Comparison of ENCODE assay signal across 26 cellular contexts in the genomic region with DNA sequence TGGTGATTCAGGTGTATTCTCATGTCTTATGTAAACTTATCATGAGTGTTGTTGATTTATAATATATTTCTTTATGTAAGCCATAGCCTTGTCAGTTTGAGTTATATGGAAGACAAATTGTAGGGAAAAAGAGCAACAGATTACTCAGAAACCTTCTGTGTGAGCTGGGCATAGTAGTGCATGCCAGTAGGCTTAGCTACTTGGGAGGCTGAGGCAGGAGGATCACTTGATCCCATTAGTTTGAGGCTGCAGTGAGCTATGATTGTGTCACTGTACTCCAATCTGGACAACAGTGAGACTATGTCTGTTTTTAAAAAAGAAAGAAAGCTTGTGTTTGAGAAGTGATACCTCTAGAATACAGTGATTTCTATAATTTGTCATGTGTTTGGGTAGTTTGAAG. TPM values are rescaled to one million over a fixed set of nuclear protein-coding genes. Genes with fewer than 3 reads are reported as not detected.
DNase-seq lines count a peak whose midpoint lies in the region; ATAC-seq, FAIRE-seq and TF ChIP-seq lines count a peak whose summit lies in the region.
"Had no signal": no experiment of that assay in that cellular context is flagged by ENCODE, and none has a peak within 500 bp of the region (broad histone marks: within the 10 kb centered on the region; RNA-seq: fewer than 3 reads in every experiment).

No MANE protein-coding gene starts in this region.

- no TSS peak for BruUV-seq in GM12878 (replicated peaks; lab: Mats Ljungman, UMichigan)

- TF ChIP-seq CTCF in activated CD8-positive, alpha-beta T cell treated with anti-CD3 and anti-CD28 coated beads for 36 hours (IDR thresholded peaks at IDR 0.05): no peak
- TF ChIP-seq CTCF in GM12878 (IDR thresholded peaks at IDR 0.05 in 2 of 3, conservative IDR thresholded peaks at IDR 0.05 in 1 of 3; ENCODE audit: control insufficient read depth in 2 of 3, extremely low read depth in 1 of 3, insufficient read depth in 1 of 3, low read depth in 3 of 3, low read length in 3 of 3) (no peak), smooth muscle cell (IDR thresholded peaks at IDR 0.05; ENCODE audit: borderline replicate concordance, insufficient read depth, poor library complexity, severe bottlenecking) (no peak)

- peak overlapping the region; percentile 88 for H3K27ac ChIP-seq in Karpas-422 (ENCODE audit: low read length)
- peak overlapping the region; percentile 92 for H3K27ac ChIP-seq in GM12878 (ENCODE audit: control insufficient read depth, insufficient read depth)
- no peak overlapping the region for H3K27ac ChIP-seq in smooth muscle cell (ENCODE audit: low read depth)
- H3K27ac ChIP-seq: brain microvascular endothelial cell, coronary artery had no signal

- H3K36me3 ChIP-seq in Karpas-422 (ENCODE audit: insufficient read depth, low read length): peaks cover 25% of the 10 kb centered on the region; the same call in 1 of the 2 replicates
- peaks cover 0 to 8% of the 10 kb centered on the region in 2 experiments; a peak in 2 of 4 replicates for H3K36me3 ChIP-seq in GM12878 (ENCODE audit: control insufficient read depth in 2 of 2, insufficient read depth in 2 of 2, low read length in 1 of 2)
- H3K36me3 ChIP-seq in smooth muscle cell (ENCODE audit: low read depth): peaks cover 5% of the 10 kb centered on the region

- peaks cover 9% of the 10 kb centered on the region for H3F3A ChIP-seq in smooth muscle cell (ENCODE audit: low read depth)

- peaks cover 35% of the 10 kb centered on the region for H3K36me3 Mint-ChIP-seq in activated CD8-positive, alpha-beta T cell treated with anti-CD3 and anti-CD28 coated beads, Interleukin-2, amount 10 ng/mL, durations not matched to agents 7 days and 5 days (ENCODE audit: low read depth)
- peaks cover 11% of the 10 kb centered on the region for H3K36me3 Mint-ChIP-seq in activated CD8-positive, alpha-beta T cell treated with anti-CD3 and anti-CD28 coated beads for 36 hours (ENCODE audit: low read depth)

- in situ Hi-C loops in GM12878 (cut with MboI): loop anchor here (5.0 to 10.0 kb wide), 2 partner anchors 83 to 169 kb away; partner anchors contain the start of genes DDIAS, PCF11 and PRCP

- no peak for ATAC-seq in activated CD8-positive, alpha-beta T cell treated with anti-CD3 and anti-CD28 coated beads, Interleukin-2, amount 10 ng/mL, durations not matched to agents 7 days and 5 days
- ATAC-seq in activated CD8-positive, alpha-beta T cell treated with anti-CD3 and anti-CD28 coated beads for 36 hours: no peak
- no peak for ATAC-seq in GM12878
- ATAC-seq: pancreas; stimulated activated naive CD8-positive, alpha-beta T cell treated with anti-CD3 and anti-CD28 coated beads, Interleukin-15, Interleukin-2, amounts not matched to agents 100 U/mL and 50 U/mL, for 24 hours had no signal

- no peaks in the 10 kb centered on the region; the same call in 1 of the 2 replicates for H4K20me1 ChIP-seq in Karpas-422 (ENCODE audit: insufficient read depth, low read depth, low read length)
- no peaks in the 10 kb centered on the region for H4K20me1 ChIP-seq in GM12878 (ENCODE audit: control insufficient read depth, insufficient read depth)
- peaks cover 26% of the 10 kb centered on the region for H4K20me1 ChIP-seq in smooth muscle cell (ENCODE audit: low read depth)

- H3K4me3 ChIP-seq in Karpas-422 (ENCODE audit: low read length) (peak overlapping the region; percentile 96; the same call in 1 of the 2 replicates), GM12878 (peak overlapping the region; percentile 97), smooth muscle cell (no peak overlapping the region)

- H3K9me3 ChIP-seq in Karpas-422 (ENCODE audit: low read length) (no peaks in the 10 kb centered on the region), GM12878 (replicated peaks; ENCODE audit: control insufficient read depth, insufficient read depth, low read length) (no peaks in the 10 kb centered on the region), smooth muscle cell (replicated peaks; ENCODE audit: low read depth) (no peaks in the 10 kb centered on the region)
- H3K9me3 ChIP-seq: pancreas, sigmoid colon had no signal

- DNase-seq in activated CD8-positive, alpha-beta T cell treated with anti-CD3 and anti-CD28 coated beads, Interleukin-2, amount 10 ng/mL, durations not matched to agents 7 days and 5 days: no peak
- no peak for DNase-seq in activated CD8-positive, alpha-beta T cell treated with anti-CD3 and anti-CD28 coated beads for 36 hours
- no peak for DNase-seq in Karpas-422
- no peak for DNase-seq in GM12878 (ENCODE audit: low read depth, low spot score)
- DNase-seq in smooth muscle cell (lab: John Stamatoyannopoulos, UW; ENCODE audit: unreplicated experiment): no peak
- DNase-seq in GOT3 (lab: John Stamatoyannopoulos, UW): no peak
- DNase-seq in DMS114 treated with DMSO at 0.1 percent for 48 hours (lab: John Stamatoyannopoulos, UW; ENCODE audit: unreplicated experiment): no peak
- no peak for DNase-seq in effector CD8-positive, alpha-beta T cell (lab: John Stamatoyannopoulos, UW)
- DNase-seq: activated B cell treated with CpG ODN at 0.5 μM for 24 hours; activated T-cell treated with anti-CD3 and anti-CD28 coated beads, Interleukin-2, amount 50 U/mL, for 48 hours; brain microvascular endothelial cell; DMS 273 treated with DMSO at 0.1 percent for 48 hours; Kasumi-1; mammary epithelial cell; NCI-H1105 treated with DMSO at 0.1 percent for 48 hours; NCI-H2107; NCI-H510A treated with DMSO at 0.1 percent for 48 hours; pancreas; SHP77 treated with DMSO at 0.1 percent for 48 hours; sigmoid colon; stimulated activated naive CD8-positive, alpha-beta T cell treated with anti-CD3 and anti-CD28 coated beads, Interleukin-15, Interleukin-2, amounts not matched to agents 100 U/mL and 50 U/mL, for 24 hours had no signal

- H3K9me3 Mint-ChIP-seq in activated CD8-positive, alpha-beta T cell treated with anti-CD3 and anti-CD28 coated beads, Interleukin-2, amount 10 ng/mL, durations not matched to agents 7 days and 5 days (ENCODE audit: insufficient read depth): no peaks in the 10 kb centered on the region
- H3K9me3 Mint-ChIP-seq in activated CD8-positive, alpha-beta T cell treated with anti-CD3 and anti-CD28 coated beads for 36 hours: no peaks in the 10 kb centered on the region
- H3K9me3 Mint-ChIP-seq: activated B cell treated with CpG ODN at 0.5 μM for 24 hours, type B pancreatic cell had no signal

- H3K27me3 Mint-ChIP-seq in activated CD8-positive, alpha-beta T cell treated with anti-CD3 and anti-CD28 coated beads, Interleukin-2, amount 10 ng/mL, durations not matched to agents 7 days and 5 days (ENCODE audit: low read depth): no peaks in the 10 kb centered on the region
- H3K27me3 Mint-ChIP-seq in activated CD8-positive, alpha-beta T cell treated with anti-CD3 and anti-CD28 coated beads for 36 hours: no peaks in the 10 kb centered on the region
- H3K27me3 Mint-ChIP-seq: activated B cell treated with CpG ODN at 0.5 μM for 24 hours; activated naive CD8-positive, alpha-beta T cell; type B pancreatic cell had no signal

- no peak for FAIRE-seq in GM12878 (lab: Jason Lieb, UNC)
- FAIRE-seq: A204.1, keratinocyte, pancreas had no signal

- H3K27me3 ChIP-seq in Karpas-422 (ENCODE audit: low read length): no peaks in the 10 kb centered on the region
- no peaks in the 10 kb centered on the region for H3K27me3 ChIP-seq in GM12878 (replicated peaks in 1 of 2; ENCODE audit: control insufficient read depth in 2 of 2, insufficient read depth in 2 of 2, low read length in 1 of 2)
- H3K27me3 ChIP-seq in smooth muscle cell (ENCODE audit: low read depth): no peaks in the 10 kb centered on the region
- H3K27me3 ChIP-seq: brain microvascular endothelial cell, pancreas, sigmoid colon had no signal

- SMC1A ChIA-PET in GM12878 (lab: Charles Lee; ENCODE audit: uncharacterized antibody, unreplicated experiment): interaction anchor here (0.7 to 6.3 kb wide), 28 partner anchors 9 to 210 kb away, joined by 3 to 48 read pairs (median 4); partner anchors contain the start of gene PCF11

- CTCF ChIA-PET in activated CD8-positive, alpha-beta T cell treated with anti-CD3 and anti-CD28 coated beads, Interleukin-2, amount 10 ng/mL, durations not matched to agents 7 days and 5 days (lab: Charles Lee): interaction anchor here (0.7 to 1.2 kb wide), 4 partner anchors 19 to 218 kb away, joined by 3 read pairs; no protein-coding TSS in a partner anchor
- CTCF ChIA-PET in activated CD8-positive, alpha-beta T cell treated with anti-CD3 and anti-CD28 coated beads for 36 hours (lab: Charles Lee): interaction anchor here (0.9 to 2.4 kb wide), 7 partner anchors 9 to 169 kb away, joined by 3 to 8 read pairs (median 3); partner anchors contain the start of gene PCF11
- CTCF ChIA-PET in GM12878 (lab: Yijun Ruan, JAX): interaction anchor here (0.9 to 2.0 kb wide), 11 partner anchors 15 to 206 kb away, joined by 3 to 16 read pairs (median 4); no protein-coding TSS in a partner anchor

- TF ChIP-seq RAD21 in GM12878 (IDR thresholded peaks at IDR 0.05; ENCODE audit: insufficient read depth, low read depth, low read length): no peak

- RAD21 ChIA-PET in GM12878 (lab: Charles Lee; ENCODE audit: unreplicated experiment): interaction anchor here (0.5 to 8.3 kb wide), 13 partner anchors 7 to 190 kb away, joined by 3 to 73 read pairs (median 3); partner anchors contain the start of gene PCF11

- H3K4me1 Mint-ChIP-seq in activated CD8-positive, alpha-beta T cell treated with anti-CD3 and anti-CD28 coated beads, Interleukin-2, amount 10 ng/mL, durations not matched to agents 7 days and 5 days (ENCODE audit: low read depth): peaks cover 25% of the 10 kb centered on the region
- H3K4me1 Mint-ChIP-seq in activated CD8-positive, alpha-beta T cell treated with anti-CD3 and anti-CD28 coated beads for 36 hours (ENCODE audit: low read depth): peaks cover 39% of the 10 kb centered on the region

- peak overlapping the region; percentile 26 for H3K27ac Mint-ChIP-seq in activated CD8-positive, alpha-beta T cell treated with anti-CD3 and anti-CD28 coated beads, Interleukin-2, amount 10 ng/mL, durations not matched to agents 7 days and 5 days
- H3K27ac Mint-ChIP-seq in activated CD8-positive, alpha-beta T cell treated with anti-CD3 and anti-CD28 coated beads for 36 hours: no peak overlapping the region
- H3K27ac Mint-ChIP-seq: type B pancreatic cell had no signal

- H3K79me2 ChIP-seq in Karpas-422 (ENCODE audit: low read length): peaks cover 50% of the 10 kb centered on the region
- peaks cover 60% of the 10 kb centered on the region for H3K79me2 ChIP-seq in GM12878 (ENCODE audit: control insufficient read depth, insufficient read depth, low read length)
- H3K79me2 ChIP-seq in smooth muscle cell (ENCODE audit: low read depth): peaks cover 37% of the 10 kb centered on the region

- TF ChIP-seq EP300 in GM12878 (IDR thresholded peaks at IDR 0.05; ENCODE audit: borderline replicate concordance in 1 of 2, control insufficient read depth in 1 of 2, low read depth in 2 of 2, low read length in 2 of 2): no peak

- TF ChIP-seq POLR2A in GM12878 (IDR thresholded peaks at IDR 0.05; ENCODE audit: low read depth, low read length): no peak

- H3K4me1 ChIP-seq in Karpas-422 (ENCODE audit: low read length) (peaks cover 24% of the 10 kb centered on the region), GM12878 (ENCODE audit: control insufficient read depth, insufficient read depth, low read length) (peaks cover 4% of the 10 kb centered on the region; the same call in 1 of the 2 replicates), smooth muscle cell (ENCODE audit: low read depth) (peaks cover 24% of the 10 kb centered on the region)

- H3K4me2 ChIP-seq in Karpas-422 (ENCODE audit: low read depth, low read length, poor library complexity, severe bottlenecking) (peak overlapping the region; percentile 92), GM12878 (ENCODE audit: control insufficient read depth, insufficient read depth) (peak overlapping the region; percentile 70), smooth muscle cell (peak overlapping the region; percentile 93)

- intact Hi-C loops in activated CD8-positive, alpha-beta T cell treated with anti-CD3 and anti-CD28 coated beads for 36 hours (cut with micrococcal nuclease): loop anchor here (5.0 to 10.0 kb wide), 3 partner anchors 77 to 172 kb away; partner anchors contain the start of genes ANKRD42, DDIAS and PRCP
- intact Hi-C loops in GM12878 (cut with micrococcal nuclease; ENCODE audit: unreplicated experiment): loop anchor here (2.0 kb wide), 1 partner anchor 83 kb away; the partner anchor contains the start of gene PCF11

- H2AFZ ChIP-seq in Karpas-422 (ENCODE audit: low read length) (no peak overlapping the region), GM12878 (ENCODE audit: control insufficient read depth, low read depth, low read length) (no peak overlapping the region), smooth muscle cell (ENCODE audit: low read depth) (no peak overlapping the region)

- H3K9ac ChIP-seq in Karpas-422 (ENCODE audit: low read length) (no peak overlapping the region), GM12878 (ENCODE audit: control insufficient read depth, insufficient read depth, low read length) (no peak overlapping the region), smooth muscle cell (ENCODE audit: low read depth) (no peak overlapping the region)

- POLR2A ChIA-PET in activated CD8-positive, alpha-beta T cell treated with anti-CD3 and anti-CD28 coated beads, Interleukin-2, amount 10 ng/mL, durations not matched to agents 7 days and 5 days (lab: Charles Lee): interaction anchor here (1.0 to 7.7 kb wide), 6 partner anchors 10 to 120 kb away, joined by 3 to 68 read pairs (median 4); partner anchors contain the start of genes ANKRD42 and PCF11
- POLR2A ChIA-PET in activated CD8-positive, alpha-beta T cell treated with anti-CD3 and anti-CD28 coated beads for 36 hours (lab: Charles Lee): interaction anchor here (1.1 to 5.9 kb wide), 8 partner anchors 11 to 174 kb away, joined by 3 to 44 read pairs (median 4); partner anchors contain the start of genes DDIAS, PCF11 and PRCP
- POLR2A ChIA-PET in GM12878 (lab: Charles Lee): interaction anchor here (0.6 to 2.0 kb wide), 8 partner anchors 9 to 85 kb away, joined by 3 to 7 read pairs (median 4); partner anchors contain the start of gene PCF11

- no peak overlapping the region for H3K4me3 Mint-ChIP-seq in activated CD8-positive, alpha-beta T cell treated with anti-CD3 and anti-CD28 coated beads, Interleukin-2, amount 10 ng/mL, durations not matched to agents 7 days and 5 days
- no peak overlapping the region for H3K4me3 Mint-ChIP-seq in activated CD8-positive, alpha-beta T cell treated with anti-CD3 and anti-CD28 coated beads for 36 hours
- H3K4me3 Mint-ChIP-seq: activated B cell treated with CpG ODN at 0.5 μM for 24 hours; activated naive CD8-positive, alpha-beta T cell; type B pancreatic cell had no signal

- H3K9me2 ChIP-seq in Karpas-422 (replicated peaks; ENCODE audit: insufficient read depth, low read length): no peaks in the 10 kb centered on the region

RNA-seq across cellular contexts. Expression of gene RAB30, which starts 2.2 kb away (rescaled TPM):
- 10 to 100 TPM in 1 of 2 experiments, 1 to 10 TPM in 1; 8.8 to 13.3 TPM for total RNA-seq in activated CD8-positive, alpha-beta T cell treated with anti-CD3 and anti-CD28 coated beads, Interleukin-2, amount 10 ng/mL, durations not matched to agents 7 days and 5 days
- total RNA-seq in activated CD8-positive, alpha-beta T cell treated with anti-CD3 and anti-CD28 coated beads for 36 hours: 10 to 100 TPM in 1 of 2 experiments, 1 to 10 TPM in 1; 9.8 to 10.9 TPM
- total RNA-seq in Karpas-422 (2014; rRNA removed; shearing (Covaris generic); ENCODE audit: low replicate concordance): 66.5 and 66.7 TPM in 2 replicates
- total RNA-seq in GM12878 (2013; cell fraction: nucleolus; rRNA removed): 49.2 and 55.3 TPM in 2 replicates
- 13.0 and 14.2 TPM in 2 replicates for total RNA-seq in GM12878 (2014; rRNA removed)
- total RNA-seq in GM12878 (2014; rRNA removed; fragmentation: Illumina TruSeq; extraction: Trizol): 15.2 and 16.1 TPM in 2 replicates
- total RNA-seq in GM12878 (2021): 23.9 and 24.8 TPM in 2 replicates
- polyA plus RNA-seq in GM12878 (2011; ENCODE audit: low read depth): 39.6 TPM
- polyA plus RNA-seq in GM12878 (2011; rRNA removed): 23.0 and 26.7 TPM in 2 replicates
- 9.5 and 13.4 TPM in 2 replicates for polyA plus RNA-seq in GM12878 (2011; cell fraction: cytosol; rRNA removed)
- 13.5 and 14.2 TPM in 2 replicates for polyA plus RNA-seq in GM12878 (2011; cell fraction: nucleus; rRNA removed)
- 19.1 and 30.2 TPM in 2 replicates for polyA plus RNA-seq in GM12878 (2012)
- 22.5 and 32.9 TPM in 2 replicates for polyA plus RNA-seq in GM12878 (2014; fragmentation: Illumina TruSeq; extraction: Trizol)
- polyA plus RNA-seq in GM12878 (2014; fragmentation: Nextera tagmentation; extraction: Ambion mirVana): 10 to 100 TPM in 1 of 2 experiments, 1 to 10 TPM in 1; 9.8 to 14.2 TPM
- 8.0 and 11.7 TPM in 2 replicates for polyA plus RNA-seq in GM12878 (2014; rRNA removed)
- 10 to 100 TPM; 22.2 TPM for polyA plus RNA-seq in GM12878 (2016; fragmentation: Nextera tagmentation; extraction: Ambion mirVana)
- polyA minus RNA-seq in GM12878 (2011; rRNA and poly(A)+ RNA removed): 14.5 and 29.4 TPM in 2 replicates
- polyA minus RNA-seq in GM12878 (2011; cell fraction: cytosol; rRNA and poly(A)+ RNA removed): 6.9 and 11.0 TPM in 2 replicates
- 11.6 and 16.6 TPM in 2 replicates for polyA minus RNA-seq in GM12878 (2011; cell fraction: nucleus; rRNA and poly(A)+ RNA removed)
- total RNA-seq in smooth muscle cell: 19.6 and 23.6 TPM in 2 replicates
- polyA plus RNA-seq in smooth muscle cell: 10.7 and 11.2 TPM in 2 replicates
